Comparison of ENCODE assay signal across 1 cellular context in the genomic region with DNA sequence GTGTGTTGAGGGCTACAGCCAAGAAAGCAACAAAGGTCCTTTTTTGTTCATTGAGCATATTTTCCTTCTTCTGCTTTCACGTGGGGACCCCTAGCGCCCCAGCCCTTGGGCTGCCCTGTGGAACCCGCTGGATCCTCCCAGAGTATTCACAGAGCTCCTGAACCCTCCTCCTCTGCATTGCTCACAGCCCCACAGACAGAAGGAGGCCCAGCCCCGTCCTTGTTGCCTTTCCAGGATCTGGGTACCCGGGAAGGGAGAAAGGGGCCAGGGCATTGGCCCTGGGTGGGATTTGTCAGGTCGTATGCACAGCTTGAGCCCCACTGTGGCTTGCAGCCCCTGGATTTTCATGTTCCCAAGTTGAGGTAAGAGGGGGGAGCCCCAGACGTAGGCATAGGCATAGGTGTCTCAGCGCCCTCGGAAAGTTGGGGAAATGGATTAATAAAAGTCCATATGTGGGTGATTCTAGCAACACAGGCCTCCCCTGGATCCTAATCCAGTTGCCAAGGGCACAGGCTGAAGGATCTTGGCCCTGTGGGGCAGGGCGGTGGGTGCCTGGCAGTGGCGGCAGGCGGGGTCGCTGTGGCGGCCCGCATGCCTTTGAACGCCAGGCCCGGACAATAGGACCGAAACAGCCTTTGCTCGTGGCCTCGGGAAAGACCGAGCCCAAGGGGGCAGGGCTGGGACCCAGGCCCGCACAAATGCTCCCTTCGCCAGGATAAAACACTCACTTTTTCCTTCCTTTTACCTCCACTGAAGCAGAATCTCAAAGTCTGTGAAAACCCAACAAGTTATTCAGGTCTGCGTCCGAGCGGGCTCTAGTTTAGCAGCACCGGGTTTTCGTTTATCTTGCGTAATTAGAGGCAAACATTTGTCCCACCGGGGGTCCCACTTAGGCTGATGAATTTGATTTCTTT.
TF ChIP-seq lines count a peak whose summit lies in the region.

No MANE protein-coding gene starts in this region.

TF ChIP-seq in K562, 482 proteins besides CTCF, POLR2A, EP300 and RAD21:
- TF ChIP-seq WHSC1 (IDR thresholded peaks at IDR 0.05; ENCODE audit: low read length), result no peak
- TF ChIP-seq NUFIP1 (IDR thresholded peaks at IDR 0.05; ENCODE audit: partially characterized antibody), result no peak
- TF ChIP-seq COPS2 (conservative IDR thresholded peaks at IDR 0.05), result no peak
- TF ChIP-seq KLF10 (CRISPR knock-in tag; IDR thresholded peaks at IDR 0.05), result no peak
- no peak for TF ChIP-seq MTA2 (IDR thresholded peaks at IDR 0.05; ENCODE audit: low read depth)
TF ChIP-seq in K562: peak in this region for 0.
